21 cellular contexts compared by ENCODE assay signal in genomic region chr1:241542199-241542907, GRCh38. TPM values are rescaled to one million over a fixed set of nuclear protein-coding genes. Genes with fewer than 3 reads are reported as not detected.
DNase-seq lines count a peak whose midpoint lies in the region; ATAC-seq, FAIRE-seq and TF ChIP-seq lines count a peak whose summit lies in the region.
"Had no signal": no experiment of that assay in that cellular context is flagged by ENCODE, and none has a peak within 500 bp of the region (broad histone marks: within the 10 kb centered on the region; RNA-seq: fewer than 3 reads in every experiment).

No MANE protein-coding gene starts in this region.

- no peaks in the 10 kb centered on the region for H3K9me1 ChIP-seq in keratinocyte (ENCODE audit: control insufficient read depth, extremely low read depth, insufficient read depth, low read length)

- no peak overlapping the region for H3K9ac ChIP-seq in keratinocyte (ENCODE audit: control insufficient read depth, extremely low read depth, insufficient read depth, low read length)
- H3K9ac ChIP-seq: neural progenitor cell had no signal

- no peaks in the 10 kb centered on the region for H3K4me1 ChIP-seq in keratinocyte (ENCODE audit: control insufficient read depth, extremely low read depth, insufficient read depth, low read length)
- H3K4me1 ChIP-seq in upper lobe of right lung, result no peaks in the 10 kb centered on the region
- H3K4me1 ChIP-seq: colonic mucosa, neural progenitor cell had no signal

- peak; percentile 80 for ATAC-seq in upper lobe of right lung
- no peak for ATAC-seq in GM21619 (IDR thresholded peaks at IDR 0.05; ENCODE audit: unreplicated experiment)
- no peak for ATAC-seq in GM21515 (IDR thresholded peaks at IDR 0.05; ENCODE audit: unreplicated experiment)
- ATAC-seq: GM23338, SK-N-SH treated with all-trans-retinoic acid at 6 μM for 48 hours had no signal

- no peak for FAIRE-seq in keratinocyte (lab: Jason Lieb, UNC)
- FAIRE-seq in RCC 7860 (lab: Jason Lieb, UNC), result no peak
- FAIRE-seq: A204.1, endometrium had no signal

- H3K9me3 ChIP-seq in keratinocyte (ENCODE audit: control insufficient read depth, low read depth, low read length) (no peaks in the 10 kb centered on the region), upper lobe of right lung (no peaks in the 10 kb centered on the region)
- H3K9me3 ChIP-seq: colonic mucosa, MG63, thoracic aorta had no signal

- DNase-seq in SIG-M5 treated with dmso at 0.1 percent for 504 hours (lab: John Stamatoyannopoulos, UW; ENCODE audit: unreplicated experiment) (peak; percentile 58), SIG-M5 (lab: John Stamatoyannopoulos, UW) (no peak), SKM-1 treated with dmso at 0.1 percent for 144 hours (lab: John Stamatoyannopoulos, UW; ENCODE audit: unreplicated experiment) (peak; percentile 35), keratinocyte (ENCODE audit: low read depth, low spot score) (no peak), upper lobe of right lung (no peak), RCC 7860 (ENCODE audit: low spot score) (no peak)
- DNase-seq: colonic mucosa; MG63; NCI-H2029 treated with DMSO at 0.1 percent for 48 hours; NCI-H446 treated with DMSO at 0.1 percent for 48 hours; stimulated activated CD4-positive, alpha-beta T cell treated with anti-CD3 and anti-CD28 coated beads, Interleukin-12 subunit alpha, Interleukin-12 subunit beta, amount 100 ng/mL, for 4 hours had no signal

- H3K27me3 ChIP-seq in keratinocyte (ENCODE audit: control insufficient read depth, extremely low read depth, insufficient read depth, low read length) (no peaks in the 10 kb centered on the region), upper lobe of right lung (no peaks in the 10 kb centered on the region)
- H3K27me3 ChIP-seq: colonic mucosa, neural progenitor cell had no signal

- no peaks in the 10 kb centered on the region for H3K79me2 ChIP-seq in keratinocyte (ENCODE audit: control insufficient read depth, insufficient read depth, low read length)

- H4K20me1 ChIP-seq in keratinocyte (ENCODE audit: control insufficient read depth, extremely low read depth, insufficient read depth, low read length), result no peaks in the 10 kb centered on the region

- no peaks in the 10 kb centered on the region for H3K36me3 ChIP-seq in keratinocyte (ENCODE audit: control insufficient read depth in 2 of 2, extremely low read depth in 1 of 2, insufficient read depth in 2 of 2, low read length in 2 of 2)
- H3K36me3 ChIP-seq in upper lobe of right lung, result no peaks in the 10 kb centered on the region
- H3K36me3 ChIP-seq: colonic mucosa, MG63, neural progenitor cell, thoracic aorta had no signal

- H3K27ac ChIP-seq in keratinocyte (ENCODE audit: control insufficient read depth, insufficient read depth, low read length) (no peak overlapping the region), upper lobe of right lung (no peak overlapping the region)
- H3K27ac ChIP-seq: C4-2B, colonic mucosa, neural progenitor cell, thoracic aorta had no signal

- TF ChIP-seq CTCF in keratinocyte (optimal IDR thresholded peaks at IDR 0.05 in 1 of 3, IDR thresholded peaks at IDR 0.05 in 1 of 3, conservative IDR thresholded peaks at IDR 0.05 in 1 of 3; ENCODE audit: extremely low read depth in 1 of 3, insufficient read depth in 2 of 3, low read length in 3 of 3) (no peak), upper lobe of right lung (IDR thresholded peaks at IDR 0.05) (no peak)

- dilution Hi-C loops in keratinocyte (cut with MboI; ENCODE audit: extremely low pct_ligation_motif_present, low sequenced_read_pairs), result no loop called here

- peak overlapping the region; percentile 45 for H2AFZ ChIP-seq in keratinocyte (ENCODE audit: control insufficient read depth, low read length)
- H2AFZ ChIP-seq: GM23338, neural progenitor cell had no signal

- intact Hi-C loops in upper lobe of right lung (cut with DNase I), result no loop called here

- H3K4me3 ChIP-seq in keratinocyte (ENCODE audit: control insufficient read depth in 2 of 3, extremely low read depth in 1 of 3, insufficient read depth in 2 of 3, low read depth in 1 of 3, low read length in 3 of 3), result no peak overlapping the region
- no peak overlapping the region for H3K4me3 ChIP-seq in upper lobe of right lung
- H3K4me3 ChIP-seq: colonic mucosa, GM23338, MG63, neural progenitor cell, thoracic aorta had no signal

- H3K4me2 ChIP-seq in keratinocyte (ENCODE audit: control insufficient read depth, extremely low read depth, insufficient read depth, low read depth, low read length), result no peak overlapping the region
- H3K4me2 ChIP-seq: GM23338, neural progenitor cell had no signal

RNA-seq across cellular contexts. Expression of gene KMO, which starts 10.2 kb away (rescaled TPM):
- polyA plus RNA-seq in keratinocyte, result 4.4 to 21.0 TPM (median 4.7 TPM) in 3 replicates
- polyA plus RNA-seq in keratinocyte (2011; ENCODE audit: low read depth), result not detected
- 4.7 and 8.9 TPM in 2 replicates for polyA plus RNA-seq in keratinocyte (2011; cell fraction: cytosol; rRNA removed)
- polyA plus RNA-seq in keratinocyte (2011; cell fraction: nucleus; rRNA removed), result 8.3 and 13.4 TPM in 2 replicates
- 0.17 and 2.0 TPM in 2 replicates for polyA plus RNA-seq in keratinocyte (2012; ENCODE audit: low replicate concordance)
- 1.9 to 22.2 TPM (median 5.0 TPM) in 3 replicates for polyA minus RNA-seq in keratinocyte
- polyA minus RNA-seq in keratinocyte (2011; cell fraction: cytosol; rRNA and poly(A)+ RNA removed), result 4.0 TPM
- polyA minus RNA-seq in keratinocyte (2011; cell fraction: nucleus; rRNA and poly(A)+ RNA removed), result 4.4 and 9.1 TPM in 2 replicates
- total RNA-seq in upper lobe of right lung, result 19.0 TPM
- total RNA-seq: fibroblast of villous mesenchyme, GM23338 had no signal

RNA-seq across cellular contexts. Expression of gene FH, which starts 22.8 kb away (rescaled TPM):
- 58.4 to 101 TPM (median 97.9 TPM) in 3 replicates for polyA plus RNA-seq in keratinocyte
- polyA plus RNA-seq in keratinocyte (2011; ENCODE audit: low read depth), result 87.2 TPM
- 50.4 and 70.4 TPM in 2 replicates for polyA plus RNA-seq in keratinocyte (2011; cell fraction: cytosol; rRNA removed)
- polyA plus RNA-seq in keratinocyte (2011; cell fraction: nucleus; rRNA removed), result 51.9 and 64.6 TPM in 2 replicates
- polyA plus RNA-seq in keratinocyte (2012; ENCODE audit: low replicate concordance), result 49.1 and 94.2 TPM in 2 replicates
- polyA minus RNA-seq in keratinocyte, result 18.6 to 119 TPM (median 52.5 TPM) in 3 replicates
- polyA minus RNA-seq in keratinocyte (2011; cell fraction: cytosol; rRNA and poly(A)+ RNA removed), result 48.9 TPM
- polyA minus RNA-seq in keratinocyte (2011; cell fraction: nucleus; rRNA and poly(A)+ RNA removed), result 27.8 and 46.2 TPM in 2 replicates
- total RNA-seq in upper lobe of right lung, result 37.4 TPM

Comparison
In these comparisons a context has a peak if more than half of its experiments do, and no peak if none do; other contexts are left out.
1. DNase-seq: peak in SIG-M5 treated with dmso at 0.1 percent for 504 hours (single experiment) and SKM-1 treated with dmso at 0.1 percent for 144 hours (single experiment); none in SIG-M5 (single experiment), keratinocyte (single experiment), upper lobe of right lung (single experiment) and RCC 7860 (single experiment).